Comparison of ENCODE assay signal across 11 cellular contexts in the genomic region with DNA sequence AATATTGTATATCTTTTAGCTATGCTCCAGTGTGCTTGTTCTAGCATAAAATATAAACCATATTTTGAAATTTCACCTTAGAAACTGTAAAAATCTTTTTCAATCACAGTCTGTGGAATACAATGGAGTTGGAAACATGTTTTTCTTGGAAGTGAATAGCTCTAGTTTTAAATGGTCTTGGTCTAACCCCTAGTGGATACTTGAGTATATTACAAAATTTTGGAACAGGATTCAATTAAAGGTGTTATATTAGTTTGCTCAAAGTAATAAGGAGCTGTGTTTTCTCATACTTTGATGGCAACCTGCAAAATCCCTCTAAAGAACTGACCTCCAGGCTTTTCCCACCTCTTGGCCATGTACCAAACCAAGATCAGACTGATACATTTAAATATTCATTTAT. TPM values are rescaled to one million over a fixed set of nuclear protein-coding genes. Genes with fewer than 3 reads are reported as not detected.
DNase-seq lines count a peak whose midpoint lies in the region; ATAC-seq and TF ChIP-seq lines count a peak whose summit lies in the region.
"Had no signal": no experiment of that assay in that cellular context is flagged by ENCODE, and none has a peak within 500 bp of the region (broad histone marks: within the 10 kb centered on the region; RNA-seq: fewer than 3 reads in every experiment).

No MANE protein-coding gene starts in this region.

- H3K4me3 Mint-ChIP-seq in activated CD8-positive, alpha-beta T cell treated with anti-CD3 and anti-CD28 coated beads for 36 hours = no peak overlapping the region
- H3K4me3 Mint-ChIP-seq in activated CD8-positive, alpha-beta T cell treated with anti-CD3 and anti-CD28 coated beads, Interleukin-2, amount 10 ng/mL, durations not matched to agents 7 days and 5 days = no peak overlapping the region
- no peak overlapping the region for H3K4me3 Mint-ChIP-seq in Calu3 (ENCODE audit: low read depth, unreplicated experiment)
- H3K4me3 Mint-ChIP-seq: CD4-positive, CD25-positive, alpha-beta regulatory T cell; IgD-negative memory B cell had no signal

- in situ Hi-C loops in Panc1 (cut with HindIII; ENCODE audit: low pct_unique_long_range_greater_than_20kb, low sequenced_read_pairs) = no loop called here

- H3K9me3 ChIP-seq in Panc1 (ENCODE audit: control insufficient read depth, insufficient read depth, low read depth, low read length) = no peaks in the 10 kb centered on the region
- no peaks in the 10 kb centered on the region for H3K9me3 ChIP-seq in upper lobe of right lung
- H3K9me3 ChIP-seq in aorta (ENCODE audit: control insufficient read depth, low read length) = no peaks in the 10 kb centered on the region

- H3K4me1 Mint-ChIP-seq in activated CD8-positive, alpha-beta T cell treated with anti-CD3 and anti-CD28 coated beads for 36 hours (ENCODE audit: low read depth) = no peaks in the 10 kb centered on the region
- H3K4me1 Mint-ChIP-seq in activated CD8-positive, alpha-beta T cell treated with anti-CD3 and anti-CD28 coated beads, Interleukin-2, amount 10 ng/mL, durations not matched to agents 7 days and 5 days (ENCODE audit: low read depth) = no peaks in the 10 kb centered on the region
- peaks cover 9% of the 10 kb centered on the region for H3K4me1 Mint-ChIP-seq in Calu3 (ENCODE audit: low read depth, unreplicated experiment)
- H3K4me1 Mint-ChIP-seq: IgD-negative memory B cell had no signal

- H3K36me3 ChIP-seq in Panc1 (ENCODE audit: control insufficient read depth, insufficient read depth, low read length) (peaks cover 3% of the 10 kb centered on the region; the same call in 1 of the 2 replicates), upper lobe of right lung (no peaks in the 10 kb centered on the region), aorta (ENCODE audit: control insufficient read depth in 1 of 2, insufficient read depth in 2 of 2, low read length in 1 of 2) (no peaks in the 10 kb centered on the region)
- H3K36me3 ChIP-seq: WERI-Rb-1 had no signal

- H3K27ac ChIP-seq in Panc1 (ENCODE audit: low read length) = no peak overlapping the region
- H3K27ac ChIP-seq in upper lobe of right lung = no peak overlapping the region
- no peak overlapping the region for H3K27ac ChIP-seq in aorta (ENCODE audit: low read depth in 1 of 2, low read length in 2 of 2)
- H3K27ac ChIP-seq: WERI-Rb-1 had no signal

- intact Hi-C loops in activated CD8-positive, alpha-beta T cell treated with anti-CD3 and anti-CD28 coated beads for 36 hours (cut with micrococcal nuclease) = loop anchor here (10.0 kb wide), 1 partner anchor 216 kb away; no protein-coding TSS in a partner anchor
- intact Hi-C loops in Panc1 (cut with micrococcal nuclease; ENCODE audit: unreplicated experiment) = loop anchor here (5.0 kb wide), 1 partner anchor 219 kb away; no protein-coding TSS in a partner anchor
- intact Hi-C loops in upper lobe of right lung (cut with DNase I) = no loop called here
- intact Hi-C loops in Calu3 (cut with micrococcal nuclease; ENCODE audit: unreplicated experiment) = loop anchor here (1.0 kb wide), 1 partner anchor 230 kb away; no protein-coding TSS in a partner anchor
- intact Hi-C loops in aorta (cut with DNase I) = loop anchor here in 1 of 2 donors (10.0 kb wide), 1 partner anchor 226 kb away; no protein-coding TSS in a partner anchor

- H3K36me3 Mint-ChIP-seq in activated CD8-positive, alpha-beta T cell treated with anti-CD3 and anti-CD28 coated beads for 36 hours (ENCODE audit: low read depth) = peaks cover 13% of the 10 kb centered on the region
- peaks cover 16% of the 10 kb centered on the region for H3K36me3 Mint-ChIP-seq in activated CD8-positive, alpha-beta T cell treated with anti-CD3 and anti-CD28 coated beads, Interleukin-2, amount 10 ng/mL, durations not matched to agents 7 days and 5 days (ENCODE audit: low read depth)
- no peaks in the 10 kb centered on the region for H3K36me3 Mint-ChIP-seq in Calu3 (ENCODE audit: insufficient read depth, unreplicated experiment)
- H3K36me3 Mint-ChIP-seq: IgD-negative memory B cell had no signal

- H3K9me3 Mint-ChIP-seq in activated CD8-positive, alpha-beta T cell treated with anti-CD3 and anti-CD28 coated beads for 36 hours = no peaks in the 10 kb centered on the region
- no peaks in the 10 kb centered on the region for H3K9me3 Mint-ChIP-seq in activated CD8-positive, alpha-beta T cell treated with anti-CD3 and anti-CD28 coated beads, Interleukin-2, amount 10 ng/mL, durations not matched to agents 7 days and 5 days (ENCODE audit: insufficient read depth)
- no peaks in the 10 kb centered on the region for H3K9me3 Mint-ChIP-seq in Calu3 (ENCODE audit: low read depth, unreplicated experiment)
- H3K9me3 Mint-ChIP-seq: CD4-positive, CD25-positive, alpha-beta regulatory T cell; IgD-negative memory B cell had no signal

- no peak for DNase-seq in activated CD8-positive, alpha-beta T cell treated with anti-CD3 and anti-CD28 coated beads for 36 hours
- no peak for DNase-seq in activated CD8-positive, alpha-beta T cell treated with anti-CD3 and anti-CD28 coated beads, Interleukin-2, amount 10 ng/mL, durations not matched to agents 7 days and 5 days
- DNase-seq in Panc1 (ENCODE audit: low read depth, low spot score) (no peak), fibroblast of villous mesenchyme (ENCODE audit: low read depth) (peak; percentile 27), upper lobe of right lung (no peak), amniotic stem cell (lab: John Stamatoyannopoulos, UW) (no peak), Calu3 (no peak), aorta (no peak)
- DNase-seq: WERI-Rb-1 had no signal

- ATAC-seq in activated CD8-positive, alpha-beta T cell treated with anti-CD3 and anti-CD28 coated beads for 36 hours = no peak
- no peak for ATAC-seq in activated CD8-positive, alpha-beta T cell treated with anti-CD3 and anti-CD28 coated beads, Interleukin-2, amount 10 ng/mL, durations not matched to agents 7 days and 5 days
- ATAC-seq in Panc1 (peak; percentile 65; the same call in 1 of the 2 replicates), upper lobe of right lung (no peak), aorta (ENCODE audit: low FRiP score) (no peak)

- H3K27me3 ChIP-seq in Panc1 (ENCODE audit: control insufficient read depth, insufficient read depth, low read length) (no peaks in the 10 kb centered on the region), upper lobe of right lung (no peaks in the 10 kb centered on the region), aorta (ENCODE audit: control insufficient read depth in 1 of 2, insufficient read depth in 2 of 2, low read length in 1 of 2) (no peaks in the 10 kb centered on the region)

- BruUV-seq in Panc1 (replicated peaks; lab: Mats Ljungman, UMichigan) (no TSS peak), Calu3 (replicated peaks; lab: Mats Ljungman, UMichigan) (no TSS peak)

- TF ChIP-seq CTCF in activated CD8-positive, alpha-beta T cell treated with anti-CD3 and anti-CD28 coated beads for 36 hours (IDR thresholded peaks at IDR 0.05) = peak; percentile 31
- TF ChIP-seq CTCF in Panc1 (IDR thresholded peaks at IDR 0.05) = peak; percentile 25; the same call in 1 of the 2 replicates
- TF ChIP-seq CTCF in fibroblast of villous mesenchyme (IDR thresholded peaks at IDR 0.05; ENCODE audit: insufficient read depth, low read depth, low read length) = peak; percentile 40
- peak; percentile 20 for TF ChIP-seq CTCF in upper lobe of right lung (IDR thresholded peaks at IDR 0.05)
- no peak for TF ChIP-seq CTCF in Calu3 (IDR thresholded peaks at IDR 0.05; ENCODE audit: unreplicated experiment)

- POLR2A ChIA-PET in activated CD8-positive, alpha-beta T cell treated with anti-CD3 and anti-CD28 coated beads for 36 hours (lab: Charles Lee) = interaction anchor here (0.9 to 1.5 kb wide), 2 partner anchors 47 to 48 kb away, joined by 3 to 4 read pairs; partner anchors contain the start of gene STK26
- POLR2A ChIA-PET in activated CD8-positive, alpha-beta T cell treated with anti-CD3 and anti-CD28 coated beads, Interleukin-2, amount 10 ng/mL, durations not matched to agents 7 days and 5 days (lab: Charles Lee) = interaction anchor here (1.2 kb wide), 1 partner anchor 48 kb away, joined by 4 read pairs; the partner anchor contains the start of gene STK26
- POLR2A ChIA-PET in Panc1 (lab: Charles Lee) = no interaction called here

- H3K4me3 ChIP-seq in Panc1 (ENCODE audit: low read depth in 2 of 2, low read length in 2 of 2) (no peak overlapping the region), fibroblast of villous mesenchyme (ENCODE audit: low read depth, low read length) (no peak overlapping the region), upper lobe of right lung (no peak overlapping the region), aorta (ENCODE audit: low read length in 2 of 2) (no peak overlapping the region)

- H3K4me1 ChIP-seq in Panc1 (ENCODE audit: control insufficient read depth, insufficient read depth, low read length) (no peaks in the 10 kb centered on the region), upper lobe of right lung (no peaks in the 10 kb centered on the region), aorta (ENCODE audit: control insufficient read depth in 1 of 2, insufficient read depth in 2 of 2, low read length in 2 of 2) (no peaks in the 10 kb centered on the region)

- H3K27ac Mint-ChIP-seq in activated CD8-positive, alpha-beta T cell treated with anti-CD3 and anti-CD28 coated beads for 36 hours = no peak overlapping the region
- no peak overlapping the region for H3K27ac Mint-ChIP-seq in activated CD8-positive, alpha-beta T cell treated with anti-CD3 and anti-CD28 coated beads, Interleukin-2, amount 10 ng/mL, durations not matched to agents 7 days and 5 days
- no peak overlapping the region for H3K27ac Mint-ChIP-seq in Calu3 (ENCODE audit: unreplicated experiment)
- H3K27ac Mint-ChIP-seq: CD4-positive, CD25-positive, alpha-beta regulatory T cell; IgD-negative memory B cell had no signal

- H3K27me3 Mint-ChIP-seq in activated CD8-positive, alpha-beta T cell treated with anti-CD3 and anti-CD28 coated beads for 36 hours = no peaks in the 10 kb centered on the region
- no peaks in the 10 kb centered on the region for H3K27me3 Mint-ChIP-seq in activated CD8-positive, alpha-beta T cell treated with anti-CD3 and anti-CD28 coated beads, Interleukin-2, amount 10 ng/mL, durations not matched to agents 7 days and 5 days (ENCODE audit: low read depth)
- no peaks in the 10 kb centered on the region for H3K27me3 Mint-ChIP-seq in Calu3 (ENCODE audit: unreplicated experiment)
- H3K27me3 Mint-ChIP-seq: CD4-positive, CD25-positive, alpha-beta regulatory T cell had no signal

- CTCF ChIA-PET in activated CD8-positive, alpha-beta T cell treated with anti-CD3 and anti-CD28 coated beads for 36 hours (lab: Charles Lee) = interaction anchor here (0.6 to 2.1 kb wide), 12 partner anchors 9 to 230 kb away, joined by 3 to 12 read pairs (median 3); no protein-coding TSS in a partner anchor
- CTCF ChIA-PET in activated CD8-positive, alpha-beta T cell treated with anti-CD3 and anti-CD28 coated beads, Interleukin-2, amount 10 ng/mL, durations not matched to agents 7 days and 5 days (lab: Charles Lee) = interaction anchor here (0.9 to 1.8 kb wide), 6 partner anchors 9 to 230 kb away, joined by 3 to 6 read pairs (median 4); no protein-coding TSS in a partner anchor
- CTCF ChIA-PET in Panc1 (lab: Charles Lee) = interaction anchor here (0.5 to 1.7 kb wide), 3 partner anchors 47 to 229 kb away, joined by 3 to 8 read pairs (median 6); no protein-coding TSS in a partner anchor
- CTCF ChIA-PET in Calu3 (lab: Charles Lee) = interaction anchor here (1.1 to 1.6 kb wide), 2 partner anchors 216 to 229 kb away, joined by 7 to 12 read pairs; no protein-coding TSS in a partner anchor

RNA-seq across cellular contexts. Expression of gene STK26, which starts 48.2 kb away (rescaled TPM):
- total RNA-seq in activated CD8-positive, alpha-beta T cell treated with anti-CD3 and anti-CD28 coated beads for 36 hours = 10 to 100 TPM; 75.4 to 79.9 TPM
- 10 to 100 TPM; 56.0 to 60.2 TPM for total RNA-seq in activated CD8-positive, alpha-beta T cell treated with anti-CD3 and anti-CD28 coated beads, Interleukin-2, amount 10 ng/mL, durations not matched to agents 7 days and 5 days
- total RNA-seq in Panc1 (2021; ENCODE audit: unreplicated experiment) (44.2 TPM), fibroblast of villous mesenchyme (4.8 and 9.1 TPM in 2 replicates), upper lobe of right lung (12.2 TPM), Calu3 (2022) (32.5 and 38.5 TPM in 2 replicates), aorta (10 to 100 TPM in 1 of 2 donors, 1 to 10 TPM in 1; 6.5 to 10.5 TPM)
- 17.8 TPM for polyA plus RNA-seq in Panc1 (2012; ENCODE audit: insufficient read length)
- 1 to 10 TPM; 1.0 to 5.4 TPM for polyA plus RNA-seq in aorta

RNA-seq across cellular contexts. Expression of gene FRMD7, which starts 56.6 kb away (rescaled TPM):
- not detected for total RNA-seq in activated CD8-positive, alpha-beta T cell treated with anti-CD3 and anti-CD28 coated beads for 36 hours
- not detected for total RNA-seq in activated CD8-positive, alpha-beta T cell treated with anti-CD3 and anti-CD28 coated beads, Interleukin-2, amount 10 ng/mL, durations not matched to agents 7 days and 5 days
- total RNA-seq in Panc1 (2021; ENCODE audit: unreplicated experiment) (not detected), fibroblast of villous mesenchyme (not detected in 2 replicates), upper lobe of right lung (not detected), Calu3 (2022) (not detected in 2 replicates), aorta (under 1 TPM in 1 of 2 donors, not detected in 1; 0.18 TPM)
- not detected for polyA plus RNA-seq in Panc1 (2012; ENCODE audit: insufficient read length)
- polyA plus RNA-seq in aorta = 1 to 10 TPM in 1 of 2 donors, not detected in 1; 1.0 TPM
- total RNA-seq: CD4-positive, CD25-positive, alpha-beta regulatory T cell had no signal
- polyA plus RNA-seq: CD4-positive, CD25-positive, alpha-beta regulatory T cell; IgD-negative memory B cell had no signal
